20 cellular contexts compared by ENCODE assay signal in genomic region chr18:51514128-51514527, GRCh38.
DNase-seq lines count a peak whose midpoint lies in the region; TF ChIP-seq lines count a peak whose summit lies in the region.
"Had no signal": no experiment of that assay in that cellular context is flagged by ENCODE, and none has a peak within 500 bp of the region (broad histone marks: within the 10 kb centered on the region; RNA-seq: fewer than 3 reads in every experiment).

No MANE protein-coding gene starts in this region.

- no peak overlapping the region for H3K27ac ChIP-seq in PC-9
- peak overlapping the region; percentile 61 for H3K27ac ChIP-seq in smooth muscle cell (ENCODE audit: low read depth)
- no peak overlapping the region for H3K27ac ChIP-seq in CD8-positive, alpha-beta memory T cell (ENCODE audit: low read depth, low read length)
- H3K27ac ChIP-seq: C4-2B, Peyer's patch had no signal

- no peaks in the 10 kb centered on the region for H3K9me2 ChIP-seq in PC-9 (ENCODE audit: insufficient read depth)

- no peaks in the 10 kb centered on the region for H3K36me3 Mint-ChIP-seq in CD8-positive, alpha-beta memory T cell

- peaks cover 0 to 2% of the 10 kb centered on the region in 2 donors for H3K27me3 Mint-ChIP-seq in CD8-positive, alpha-beta memory T cell

- DNase-seq in GM12865 (ENCODE audit: low read depth) (peak; percentile 5), PC-9 (no peak), epithelial cell of esophagus (ENCODE audit: low read depth) (peak; percentile 90), smooth muscle cell (lab: John Stamatoyannopoulos, UW; ENCODE audit: unreplicated experiment) (no peak), NCI-H1105 (lab: John Stamatoyannopoulos, UW) (no peak), NCI-H2227 treated with DMSO at 0.1 percent for 48 hours (lab: John Stamatoyannopoulos, UW) (no peak)
- DNase-seq in CD8-positive, alpha-beta memory T cell, result no peak
- DNase-seq: AML-193, COR-L47, NCI-H1048, NCI-H146, NCI-H2029 treated with DMSO at 0.1 percent for 48 hours, NCI-H2171, NCI-H446, NCI-H526 treated with DMSO at 0.1 percent for 48 hours, Peyer's patch, Right ventricle myocardium superior, SW 1271 had no signal

- 21% methylated on average over 2 of the region's 2 CpGs for WGBS in smooth muscle cell (ENCODE audit: low lambda C conversion rate)

- POLR2A ChIA-PET in PC-9 (lab: Charles Lee; ENCODE audit: unreplicated experiment), result no interaction called here
- POLR2A ChIA-PET in CD8-positive, alpha-beta memory T cell (lab: Charles Lee), result no interaction called here

- H3K36me3 ChIP-seq in PC-9 (ENCODE audit: low read depth) (no peaks in the 10 kb centered on the region), smooth muscle cell (ENCODE audit: low read depth) (no peaks in the 10 kb centered on the region)
- no peaks in the 10 kb centered on the region for H3K36me3 ChIP-seq in CD8-positive, alpha-beta memory T cell (ENCODE audit: insufficient read depth, low read length)
- H3K36me3 ChIP-seq: MG63, Peyer's patch had no signal

- no TSS peak for BruUV-seq in PC-9 (replicated peaks; lab: Mats Ljungman, UMichigan)

- H3K4me1 ChIP-seq in PC-9 (replicated peaks; ENCODE audit: insufficient read depth) (peaks cover 11% of the 10 kb centered on the region), smooth muscle cell (ENCODE audit: low read depth) (no peaks in the 10 kb centered on the region)
- no peaks in the 10 kb centered on the region for H3K4me1 ChIP-seq in CD8-positive, alpha-beta memory T cell (ENCODE audit: insufficient read depth, low read length)
- H3K4me1 ChIP-seq: Peyer's patch had no signal

- H3K9ac ChIP-seq in smooth muscle cell (ENCODE audit: low read depth), result no peak overlapping the region

- no peaks in the 10 kb centered on the region for H3F3A ChIP-seq in PC-9 (ENCODE audit: insufficient read depth, low read depth)
- H3F3A ChIP-seq in smooth muscle cell (ENCODE audit: low read depth), result peaks cover 6% of the 10 kb centered on the region

- H3K4me2 ChIP-seq in PC-9, result peak overlapping the region; percentile 4; the same call in 1 of the 2 replicates
- H3K4me2 ChIP-seq in smooth muscle cell, result peak overlapping the region; percentile 4

- no peaks in the 10 kb centered on the region for H3K4me1 Mint-ChIP-seq in CD8-positive, alpha-beta memory T cell

- H3K4me3 ChIP-seq in GM12865 (ENCODE audit: low read depth, low read length) (no peak overlapping the region), PC-9 (no peak overlapping the region), epithelial cell of esophagus (ENCODE audit: low read length) (no peak overlapping the region), smooth muscle cell (no peak overlapping the region)
- H3K4me3 ChIP-seq in CD8-positive, alpha-beta memory T cell (ENCODE audit: low read length), result no peak overlapping the region
- H3K4me3 ChIP-seq: MG63, Peyer's patch had no signal

- CTCF ChIA-PET in PC-9 (lab: Charles Lee), result no interaction called here
- CTCF ChIA-PET in CD8-positive, alpha-beta memory T cell (lab: Charles Lee), result no interaction called here

- H3K79me2 ChIP-seq in PC-9 (ENCODE audit: low read depth) (no peaks in the 10 kb centered on the region), smooth muscle cell (ENCODE audit: low read depth) (no peaks in the 10 kb centered on the region)

- intact Hi-C loops in PC-9 (cut with micrococcal nuclease; ENCODE audit: unreplicated experiment), result no loop called here

- TF ChIP-seq CTCF in GM12865 (IDR thresholded peaks at IDR 0.05; ENCODE audit: insufficient read depth, low read depth, low read length, missing control alignments) (no peak), PC-9 (conservative IDR thresholded peaks at IDR 0.05) (no peak), epithelial cell of esophagus (IDR thresholded peaks at IDR 0.05; ENCODE audit: insufficient read depth, low read depth, low read length, missing control alignments) (no peak), smooth muscle cell (IDR thresholded peaks at IDR 0.05; ENCODE audit: borderline replicate concordance, insufficient read depth, poor library complexity, severe bottlenecking) (no peak)

- H3K9me3 ChIP-seq in PC-9 (ENCODE audit: insufficient read depth, low read depth) (no peaks in the 10 kb centered on the region), smooth muscle cell (replicated peaks; ENCODE audit: low read depth) (no peaks in the 10 kb centered on the region)
- no peaks in the 10 kb centered on the region for H3K9me3 ChIP-seq in CD8-positive, alpha-beta memory T cell (ENCODE audit: low read length)
- H3K9me3 ChIP-seq: Peyer's patch had no signal

- H3K27me3 ChIP-seq in PC-9 (ENCODE audit: insufficient read depth, low read depth) (no peaks in the 10 kb centered on the region), smooth muscle cell (ENCODE audit: low read depth) (no peaks in the 10 kb centered on the region)
- H3K27me3 ChIP-seq in CD8-positive, alpha-beta memory T cell (ENCODE audit: insufficient read depth, low read length, poor library complexity, severe bottlenecking), result no peaks in the 10 kb centered on the region
- H3K27me3 ChIP-seq: MG63, Peyer's patch had no signal

- H4K20me1 ChIP-seq in PC-9 (ENCODE audit: insufficient read depth) (no peaks in the 10 kb centered on the region), smooth muscle cell (ENCODE audit: low read depth) (no peaks in the 10 kb centered on the region)

- peaks cover under 1 to 10% (median 3%) of the 10 kb centered on the region in 5 donors for H3K9me3 Mint-ChIP-seq in CD8-positive, alpha-beta memory T cell

- H3K27ac Mint-ChIP-seq in CD8-positive, alpha-beta memory T cell, result no peak overlapping the region

- H3K4me3 Mint-ChIP-seq in CD8-positive, alpha-beta memory T cell, result no peak overlapping the region

- H2AFZ ChIP-seq in PC-9 (0 out of 2 replicates have a peak overlapping the region, but pooled peaks have one; percentile 53), smooth muscle cell (ENCODE audit: low read depth) (peak overlapping the region; percentile 42)

Comparison
In these comparisons a context has a peak if more than half of its experiments do, and no peak if none do; other contexts are left out.
1. DNase-seq: peak in GM12865 (single experiment) and epithelial cell of esophagus (single experiment); none in PC-9 (0 of 2), smooth muscle cell (single experiment), CD8-positive, alpha-beta memory T cell (0 of 5), NCI-H1105 (single experiment) and NCI-H2227 treated with DMSO at 0.1 percent for 48 hours (single experiment).